In genomic region chr2:220064282-220065042, GRCh38 we compare ENCODE assay signal across 16 cellular contexts.
A peak's percentile ranks its signal among the peaks of the same experiment; 100 is the strongest.
DNase-seq lines count a peak whose midpoint lies in the region; ATAC-seq and TF ChIP-seq lines count a peak whose summit lies in the region.
"Had no signal": no experiment of that assay in that cellular context is flagged by ENCODE, and none has a peak within 500 bp of the region (broad histone marks: within the 10 kb centered on the region; RNA-seq: fewer than 3 reads in every experiment).

No MANE protein-coding gene starts in this region.

- no peaks in the 10 kb centered on the region for H3K36me3 ChIP-seq in trophoblast cell (ENCODE audit: control insufficient read depth in 1 of 2, insufficient read depth in 2 of 2, low read length in 2 of 2)
- no peaks in the 10 kb centered on the region for H3K36me3 ChIP-seq in upper lobe of left lung
- H3K36me3 ChIP-seq in naive thymus-derived CD4-positive, alpha-beta T cell (ENCODE audit: control insufficient read depth in 2 of 3, insufficient read depth in 3 of 3, low read length in 3 of 3), result no peaks in the 10 kb centered on the region

- H3K9ac ChIP-seq in trophoblast cell (ENCODE audit: low read length), result no peak overlapping the region
- H3K9ac ChIP-seq: SK-N-SH had no signal

- H4K8ac ChIP-seq in trophoblast cell (ENCODE audit: low read depth, low read length), result no peak overlapping the region

- H3K9me3 ChIP-seq in trophoblast cell (ENCODE audit: insufficient read depth, low read depth, low read length), result peaks cover 1% of the 10 kb centered on the region
- no peaks in the 10 kb centered on the region for H3K9me3 ChIP-seq in upper lobe of left lung
- H3K9me3 ChIP-seq in naive thymus-derived CD4-positive, alpha-beta T cell (ENCODE audit: control insufficient read depth in 2 of 3, low read length in 3 of 3), result no peaks in the 10 kb centered on the region
- H3K9me3 ChIP-seq: SK-N-SH had no signal

- no peak for TF ChIP-seq EP300 in upper lobe of left lung (IDR thresholded peaks at IDR 0.05)

- no peaks in the 10 kb centered on the region for H3K36me3 Mint-ChIP-seq in naive thymus-derived CD4-positive, alpha-beta T cell

- no peak overlapping the region for H3K27ac ChIP-seq in trophoblast cell (ENCODE audit: low read depth, low read length)
- no peak overlapping the region for H3K27ac ChIP-seq in upper lobe of left lung
- no peak overlapping the region for H3K27ac ChIP-seq in naive thymus-derived CD4-positive, alpha-beta T cell (ENCODE audit: low read depth, low read length)
- H3K27ac ChIP-seq: C4-2B had no signal

- no peak overlapping the region for H3K27ac Mint-ChIP-seq in naive thymus-derived CD4-positive, alpha-beta T cell

- H2BK5ac ChIP-seq in trophoblast cell (ENCODE audit: low read depth, low read length, poor library complexity), result no peak overlapping the region

- H3K4me3 ChIP-seq in choroid plexus epithelial cell (ENCODE audit: low read depth, low read length) (no peak overlapping the region), trophoblast cell (ENCODE audit: low read depth, low read length) (no peak overlapping the region), upper lobe of left lung (no peak overlapping the region)
- no peak overlapping the region for H3K4me3 ChIP-seq in naive thymus-derived CD4-positive, alpha-beta T cell (ENCODE audit: low read length)

- no peak overlapping the region for H2AFZ ChIP-seq in trophoblast cell (ENCODE audit: insufficient read depth, low read length, poor library complexity)

- no peak for ATAC-seq in upper lobe of left lung (ENCODE audit: low FRiP score in 2 of 2)
- no peak for ATAC-seq in naive thymus-derived CD4-positive, alpha-beta T cell

- no peaks in the 10 kb centered on the region for H3K79me1 ChIP-seq in trophoblast cell (ENCODE audit: low read length)

- H3K4me1 ChIP-seq in trophoblast cell (ENCODE audit: control insufficient read depth in 1 of 2, insufficient read depth in 2 of 2, low read length in 2 of 2) (peaks cover 0 to 2% of the 10 kb centered on the region in 2 experiments), upper lobe of left lung (no peaks in the 10 kb centered on the region)
- H3K4me1 ChIP-seq in naive thymus-derived CD4-positive, alpha-beta T cell (ENCODE audit: control insufficient read depth in 2 of 2, insufficient read depth in 2 of 2, low read length in 2 of 2), result no peaks in the 10 kb centered on the region

- POLR2A ChIA-PET in naive thymus-derived CD4-positive, alpha-beta T cell (lab: Charles Lee), result no interaction called here

- H4K91ac ChIP-seq in trophoblast cell (ENCODE audit: low read depth, low read length), result no peak overlapping the region

- no peak overlapping the region for H3K4ac ChIP-seq in trophoblast cell (ENCODE audit: low read depth, low read length)

- peaks cover 0 to 5% (median 0%) of the 10 kb centered on the region in 11 donors for H3K9me3 Mint-ChIP-seq in naive thymus-derived CD4-positive, alpha-beta T cell

- no peak overlapping the region for H3K18ac ChIP-seq in trophoblast cell (ENCODE audit: low read length)

- H3K27me3 ChIP-seq in trophoblast cell (ENCODE audit: insufficient read depth, low read length) (no peaks in the 10 kb centered on the region), upper lobe of left lung (no peaks in the 10 kb centered on the region)
- no peaks in the 10 kb centered on the region for H3K27me3 ChIP-seq in naive thymus-derived CD4-positive, alpha-beta T cell (ENCODE audit: control insufficient read depth in 2 of 2, insufficient read depth in 2 of 2, low read length in 2 of 2)

- no peak overlapping the region for H3K4me2 ChIP-seq in trophoblast cell (ENCODE audit: low read length)
- H3K4me2 ChIP-seq: SK-N-SH had no signal

- CTCF ChIA-PET in naive thymus-derived CD4-positive, alpha-beta T cell (lab: Charles Lee), result no interaction called here

- H3K79me2 ChIP-seq in trophoblast cell (ENCODE audit: control insufficient read depth, insufficient read depth, low read length, poor library complexity), result no peaks in the 10 kb centered on the region

- no peak for TF ChIP-seq CTCF in choroid plexus epithelial cell (conservative IDR thresholded peaks at IDR 0.05; ENCODE audit: low read depth, low read length)
- TF ChIP-seq CTCF in upper lobe of left lung (IDR thresholded peaks at IDR 0.05), result no peak

- H3K4me3 Mint-ChIP-seq in naive thymus-derived CD4-positive, alpha-beta T cell, result no peak overlapping the region

- no peak overlapping the region for H3K23ac ChIP-seq in trophoblast cell (ENCODE audit: low read length)

- DNase-seq in DMS153 treated with DMSO at 0.1 percent for 48 hours (lab: John Stamatoyannopoulos, UW; ENCODE audit: unreplicated experiment) (peak; percentile 15), NCI-H510A (lab: John Stamatoyannopoulos, UW) (peak; percentile 6), choroid plexus epithelial cell (ENCODE audit: low read depth) (peak; percentile 13), trophoblast cell (no peak), upper lobe of left lung (no peak)
- DNase-seq in naive thymus-derived CD4-positive, alpha-beta T cell, result no peak
- DNase-seq in activated CD8-positive, alpha-beta memory T cell treated with anti-CD3 and anti-CD28 coated beads, Interleukin-2, amount 50 U/mL, for 4 hours, result no peak
- DNase-seq: AML-193, COR-L47, DMS79 treated with DMSO at 0.1 percent for 48 hours, NCI-H1048, NCI-H1436, NCI-H2029, SHP77 treated with DMSO at 0.1 percent for 48 hours, SK-N-SH had no signal

- H2AK5ac ChIP-seq in trophoblast cell (ENCODE audit: low read length), result no peak overlapping the region

- peak overlapping the region; percentile 82 for H2BK12ac ChIP-seq in trophoblast cell (ENCODE audit: low read length)

- H2BK120ac ChIP-seq in trophoblast cell (ENCODE audit: insufficient read depth, low read length, poor library complexity), result no peak overlapping the region

- H3K27me3 Mint-ChIP-seq in naive thymus-derived CD4-positive, alpha-beta T cell, result peaks cover 0 to 6% (median under 1%) of the 10 kb centered on the region in 5 donors

- no peak for TF ChIP-seq POLR2A in upper lobe of left lung (IDR thresholded peaks at IDR 0.05)

- no peak overlapping the region for H4K12ac ChIP-seq in trophoblast cell (ENCODE audit: low read depth, low read length)

- WGBS in trophoblast cell (ENCODE audit: extremely low coverage, insufficient coverage, insufficient read length), result no CpG with 5 or more reads among the region's 7 CpGs
- WGBS in upper lobe of left lung, 2 donors, result 26 to 31% methylated on average over 7 of the region's 7 CpGs

- intact Hi-C loops in naive thymus-derived CD4-positive, alpha-beta T cell (cut with micrococcal nuclease), result no loop called here

- no peaks in the 10 kb centered on the region for H3K4me1 Mint-ChIP-seq in naive thymus-derived CD4-positive, alpha-beta T cell

- no peak overlapping the region for H3K14ac ChIP-seq in trophoblast cell (ENCODE audit: low read length)

Comparison
In these comparisons a context has a peak if more than half of its experiments do, and no peak if none do; other contexts are left out.
1. DNase-seq: peak in DMS153 treated with DMSO at 0.1 percent for 48 hours (single experiment), NCI-H510A (single experiment) and choroid plexus epithelial cell (single experiment); none in trophoblast cell (0 of 2), upper lobe of left lung (0 of 2), naive thymus-derived CD4-positive, alpha-beta T cell (0 of 9) and activated CD8-positive, alpha-beta memory T cell treated with anti-CD3 and anti-CD28 coated beads, Interleukin-2, amount 50 U/mL, for 4 hours (single experiment).